7 cellular contexts compared by ENCODE assay signal in genomic region chr10:73810735-73811465, GRCh38. TPM values are rescaled to one million over a fixed set of nuclear protein-coding genes. Genes with fewer than 3 reads are reported as not detected.
A peak's percentile ranks its signal among the peaks of the same experiment; 100 is the strongest.
DNase-seq lines count a peak whose midpoint lies in the region; ATAC-seq and TF ChIP-seq lines count a peak whose summit lies in the region.

No MANE protein-coding gene starts in this region.

- H2AFZ ChIP-seq in hepatocyte: peak overlapping the region; percentile 82

- H3K4me2 ChIP-seq in hepatocyte: peak overlapping the region; percentile 98

- no peaks in the 10 kb centered on the region for H3K27me3 ChIP-seq in hepatocyte

- no peaks in the 10 kb centered on the region for H3K27me3 Mint-ChIP-seq in activated naive CD8-positive, alpha-beta T cell treated with anti-CD3 and anti-CD28 coated beads, Interleukin-2, amount 10 ng/mL, durations not matched to agents 7 days and 5 days

- 1% methylated on average over 45 of the region's 63 CpGs for WGBS in hepatocyte (ENCODE audit: low lambda C conversion rate, missing lambda C conversion rate)

- ATAC-seq in GM18861 (IDR thresholded peaks at IDR 0.05; ENCODE audit: unreplicated experiment): peak; percentile 6
- ATAC-seq in HG02870 (IDR thresholded peaks at IDR 0.05; ENCODE audit: unreplicated experiment): peak; percentile 31
- peak; percentile 28 for ATAC-seq in activated naive CD8-positive, alpha-beta T cell treated with anti-CD3 and anti-CD28 coated beads, Interleukin-2, amount 10 ng/mL, durations not matched to agents 7 days and 5 days (ENCODE audit: low read depth)

- TF ChIP-seq CTCF in hepatocyte (IDR thresholded peaks at IDR 0.05; ENCODE audit: poor library complexity): no peak

- no peaks in the 10 kb centered on the region for H3K9me3 ChIP-seq in hepatocyte (ENCODE audit: low read depth)

- H3K36me3 Mint-ChIP-seq in activated naive CD8-positive, alpha-beta T cell treated with anti-CD3 and anti-CD28 coated beads, Interleukin-2, amount 10 ng/mL, durations not matched to agents 7 days and 5 days: peaks cover 22% of the 10 kb centered on the region

- POLR2A ChIA-PET in activated naive CD8-positive, alpha-beta T cell treated with anti-CD3 and anti-CD28 coated beads, Interleukin-2, amount 10 ng/mL, durations not matched to agents 7 days and 5 days (lab: Charles Lee): interaction anchor here (0.6 to 3.4 kb wide), 12 partner anchors 16 to 247 kb away, joined by 3 to 32 read pairs (median 5); partner anchors contain the start of genes CHCHD1, SEC24C and ZSWIM8

- peak overlapping the region; percentile 94 for H3K4me3 ChIP-seq in hepatocyte

- H3K27ac ChIP-seq in hepatocyte: peak overlapping the region; percentile 93

- H3K36me3 ChIP-seq in hepatocyte (replicated peaks; ENCODE audit: insufficient read depth, low read depth): no peaks in the 10 kb centered on the region

- H3K9me3 Mint-ChIP-seq in activated naive CD8-positive, alpha-beta T cell treated with anti-CD3 and anti-CD28 coated beads, Interleukin-2, amount 10 ng/mL, durations not matched to agents 7 days and 5 days: no peaks in the 10 kb centered on the region

- H3K79me2 ChIP-seq in hepatocyte: peaks cover 15% of the 10 kb centered on the region

- no peaks in the 10 kb centered on the region for H3K9me2 ChIP-seq in hepatocyte (replicated peaks; ENCODE audit: insufficient read depth)

- peak overlapping the region; percentile 96 for H3K4me3 Mint-ChIP-seq in activated naive CD8-positive, alpha-beta T cell treated with anti-CD3 and anti-CD28 coated beads, Interleukin-2, amount 10 ng/mL, durations not matched to agents 7 days and 5 days

- H3K27ac Mint-ChIP-seq in activated naive CD8-positive, alpha-beta T cell treated with anti-CD3 and anti-CD28 coated beads, Interleukin-2, amount 10 ng/mL, durations not matched to agents 7 days and 5 days: peak overlapping the region; percentile 95

- no peaks in the 10 kb centered on the region for H4K20me1 ChIP-seq in hepatocyte (ENCODE audit: insufficient read depth, poor library complexity, severe bottlenecking)

- no peaks in the 10 kb centered on the region for H3K4me1 ChIP-seq in hepatocyte (ENCODE audit: insufficient read depth)

- peak; percentile 14 for DNase-seq in RPMI7951 (ENCODE audit: low read depth)
- peak; percentile 82 for DNase-seq in activated naive CD8-positive, alpha-beta T cell treated with anti-CD3 and anti-CD28 coated beads, Interleukin-2, amount 10 ng/mL, durations not matched to agents 7 days and 5 days
- DNase-seq in hepatocyte (ENCODE audit: low spot score): peak; percentile 41
- peak; percentile 55 for DNase-seq in stimulated activated CD4-positive, alpha-beta T cell treated with anti-CD3 and anti-CD28 coated beads, Interleukin-12 subunit alpha, Interleukin-12 subunit beta, amount 100 ng/mL, for 4 hours
- no peak for DNase-seq in H4 (ENCODE audit: low spot score)

- peaks cover 32% of the 10 kb centered on the region for H3K4me1 Mint-ChIP-seq in activated naive CD8-positive, alpha-beta T cell treated with anti-CD3 and anti-CD28 coated beads, Interleukin-2, amount 10 ng/mL, durations not matched to agents 7 days and 5 days

RNA-seq across cellular contexts. Expression of gene NDST2, which starts 0.5 kb away (rescaled TPM):
- 8.1 and 11.7 TPM in 2 replicates for total RNA-seq in RPMI7951 (2014; rRNA removed; shearing (Covaris generic))
- total RNA-seq in activated naive CD8-positive, alpha-beta T cell treated with anti-CD3 and anti-CD28 coated beads, Interleukin-2, amount 10 ng/mL, durations not matched to agents 7 days and 5 days: 10 to 100 TPM; 80.1 to 82.0 TPM
- 10.7 and 29.9 TPM in 2 replicates for total RNA-seq in hepatocyte
- polyA plus RNA-seq in hepatocyte: 21.1 and 24.9 TPM in 2 replicates
- total RNA-seq in H4 (2014; rRNA removed; shearing (Covaris generic)): 8.5 and 14.8 TPM in 2 replicates

RNA-seq across cellular contexts. Expression of gene ZSWIM8, which starts 25.5 kb away (rescaled TPM):
- total RNA-seq in RPMI7951 (2014; rRNA removed; shearing (Covaris generic)): 18.3 and 21.6 TPM in 2 replicates
- total RNA-seq in activated naive CD8-positive, alpha-beta T cell treated with anti-CD3 and anti-CD28 coated beads, Interleukin-2, amount 10 ng/mL, durations not matched to agents 7 days and 5 days: 10 to 100 TPM; 93.4 to 95.2 TPM
- 83.7 and 101 TPM in 2 replicates for total RNA-seq in hepatocyte
- polyA plus RNA-seq in hepatocyte: 98.5 and 103 TPM in 2 replicates
- 11.2 and 19.6 TPM in 2 replicates for total RNA-seq in H4 (2014; rRNA removed; shearing (Covaris generic))

RNA-seq across cellular contexts. Expression of gene CHCHD1, which starts 29.1 kb away (rescaled TPM):
- total RNA-seq in RPMI7951 (2014; rRNA removed; shearing (Covaris generic)): 67.9 and 70.7 TPM in 2 replicates
- total RNA-seq in activated naive CD8-positive, alpha-beta T cell treated with anti-CD3 and anti-CD28 coated beads, Interleukin-2, amount 10 ng/mL, durations not matched to agents 7 days and 5 days: 10 to 100 TPM; 23.0 to 24.8 TPM
- total RNA-seq in hepatocyte: 45.3 and 59.1 TPM in 2 replicates
- 86.1 and 95.2 TPM in 2 replicates for polyA plus RNA-seq in hepatocyte
- total RNA-seq in H4 (2014; rRNA removed; shearing (Covaris generic)): 82.5 and 100 TPM in 2 replicates
